8 cellular contexts compared by ENCODE assay signal in genomic region chr10:63515002-63515763, GRCh38. TPM values are rescaled to one million over a fixed set of nuclear protein-coding genes. Genes with fewer than 3 reads are reported as not detected.
A peak's percentile ranks its signal among the peaks of the same experiment; 100 is the strongest.
DNase-seq lines count a peak whose midpoint lies in the region; ATAC-seq lines count a peak whose summit lies in the region.

No MANE protein-coding gene starts in this region.

- POLR2A ChIA-PET in activated CD4-positive, alpha-beta T cell treated with anti-CD3 and anti-CD28 coated beads for 36 hours (lab: Charles Lee): interaction anchor here (0.7 kb wide), 1 partner anchor 246 kb away, joined by 5 read pairs; no protein-coding TSS in a partner anchor

- peaks cover 73% of the 10 kb centered on the region for H3K4me1 Mint-ChIP-seq in activated CD4-positive, alpha-beta T cell treated with anti-CD3 and anti-CD28 coated beads for 36 hours

- peak overlapping the region; percentile 77 for H3K27ac Mint-ChIP-seq in activated CD4-positive, alpha-beta T cell treated with anti-CD3 and anti-CD28 coated beads for 36 hours

- DNase-seq in activated CD4-positive, alpha-beta T cell treated with anti-CD3 and anti-CD28 coated beads for 36 hours: peak; percentile 37
- no peak for DNase-seq in activated CD4-positive, alpha-beta T cell treated with anti-CD3 and anti-CD28 coated beads for 1 hour
- peak; percentile 31 to 58 for DNase-seq in SJCRH30
- no peak for DNase-seq in epithelial cell of prostate (ENCODE audit: low read depth, low spot score)
- no peak for DNase-seq in SHP77 treated with DMSO at 0.1 percent for 48 hours (lab: John Stamatoyannopoulos, UW)

- intact Hi-C loops in activated CD4-positive, alpha-beta T cell treated with anti-CD3 and anti-CD28 coated beads for 36 hours (cut with DNase I, micrococcal nuclease): no loop called here

- H3K27ac ChIP-seq in SJCRH30: peak overlapping the region; percentile 30
- peak overlapping the region; percentile 75 for H3K27ac ChIP-seq in epithelial cell of prostate
- H3K27ac ChIP-seq in skeletal muscle tissue (ENCODE audit: low read depth, low read length): peak overlapping the region; percentile 61

- H3K4me1 ChIP-seq in SJCRH30 (peaks cover 9% of the 10 kb centered on the region; the same call in 1 of the 2 replicates), skeletal muscle tissue (ENCODE audit: control insufficient read depth in 3 of 3, insufficient read depth in 3 of 3, low read length in 3 of 3) (peaks cover 1 to 10% (median 5%) of the 10 kb centered on the region in 3 donors)

- H3K4me3 ChIP-seq in SJCRH30 (no peak overlapping the region), skeletal muscle tissue (ENCODE audit: low read length in 3 of 3) (no peak overlapping the region)

- CTCF ChIA-PET in activated CD4-positive, alpha-beta T cell treated with anti-CD3 and anti-CD28 coated beads for 36 hours (lab: Charles Lee): interaction anchor here (0.7 to 1.5 kb wide), 5 partner anchors 13 to 247 kb away, joined by 3 to 4 read pairs (median 3); no protein-coding TSS in a partner anchor

- peak overlapping the region; percentile 5 for H3K4me3 Mint-ChIP-seq in activated CD4-positive, alpha-beta T cell treated with anti-CD3 and anti-CD28 coated beads for 36 hours

- no peaks in the 10 kb centered on the region for H3K27me3 ChIP-seq in SJCRH30
- no peaks in the 10 kb centered on the region for H3K27me3 ChIP-seq in skeletal muscle tissue (ENCODE audit: control insufficient read depth in 3 of 3, insufficient read depth in 3 of 3, low read length in 3 of 3)

- ATAC-seq in activated CD4-positive, alpha-beta T cell treated with anti-CD3 and anti-CD28 coated beads for 36 hours: peak; percentile 83
- ATAC-seq in HG03025 (IDR thresholded peaks at IDR 0.05; ENCODE audit: low FRiP score, unreplicated experiment) (no peak), HG03520 (IDR thresholded peaks at IDR 0.05; ENCODE audit: unreplicated experiment) (no peak)

- H3K9me3 ChIP-seq in SJCRH30 (replicated peaks) (no peaks in the 10 kb centered on the region), skeletal muscle tissue (ENCODE audit: control insufficient read depth in 3 of 3, low read length in 3 of 3) (no peaks in the 10 kb centered on the region)

- peaks cover 26% of the 10 kb centered on the region for H3K36me3 Mint-ChIP-seq in activated CD4-positive, alpha-beta T cell treated with anti-CD3 and anti-CD28 coated beads for 36 hours (ENCODE audit: low read depth)

- H3K27me3 Mint-ChIP-seq in activated CD4-positive, alpha-beta T cell treated with anti-CD3 and anti-CD28 coated beads for 36 hours: no peaks in the 10 kb centered on the region

- peaks cover 6% of the 10 kb centered on the region for H3K9me3 Mint-ChIP-seq in activated CD4-positive, alpha-beta T cell treated with anti-CD3 and anti-CD28 coated beads for 36 hours (ENCODE audit: low read depth)

- H3K36me3 ChIP-seq in SJCRH30 (no peaks in the 10 kb centered on the region), skeletal muscle tissue (ENCODE audit: control insufficient read depth in 3 of 3, insufficient read depth in 3 of 3, low read length in 3 of 3) (no peaks in the 10 kb centered on the region)

- peak overlapping the region in 1 of 3 donors; percentile 43 for H3K9ac ChIP-seq in skeletal muscle tissue (ENCODE audit: low read depth in 1 of 3, low read length in 3 of 3)

RNA-seq across cellular contexts. Expression of gene REEP3, which starts 6.0 kb away (rescaled TPM):
- 10 to 100 TPM; 15.9 to 20.9 TPM for total RNA-seq in activated CD4-positive, alpha-beta T cell treated with anti-CD3 and anti-CD28 coated beads for 36 hours
- total RNA-seq in SJCRH30 (2014; rRNA removed; shearing (Covaris generic)): 14.7 and 16.4 TPM in 2 replicates
- total RNA-seq in skeletal muscle tissue: 13.6 TPM

RNA-seq across cellular contexts. Expression of gene JMJD1C, which starts 49.4 kb away (rescaled TPM):
- total RNA-seq in activated CD4-positive, alpha-beta T cell treated with anti-CD3 and anti-CD28 coated beads for 36 hours: 10 to 100 TPM; 41.5 to 42.5 TPM
- total RNA-seq in SJCRH30 (2014; rRNA removed; shearing (Covaris generic)): 93.6 and 112 TPM in 2 replicates
- total RNA-seq in skeletal muscle tissue: 90.8 TPM

Comparison
In these comparisons a context has a peak if more than half of its experiments do, and no peak if none do; other contexts are left out.
1. DNase-seq: peak in activated CD4-positive, alpha-beta T cell treated with anti-CD3 and anti-CD28 coated beads for 36 hours (single experiment) and SJCRH30 (2 of 2); none in activated CD4-positive, alpha-beta T cell treated with anti-CD3 and anti-CD28 coated beads for 1 hour (single experiment), epithelial cell of prostate (single experiment) and SHP77 treated with DMSO at 0.1 percent for 48 hours (single experiment).
2. Peak in every context shown above with its lines, with median percentiles within 50 percentile points of each other: H3K27ac ChIP-seq.